Comparison of ENCODE assay signal across 8 cellular contexts in the genomic region with DNA sequence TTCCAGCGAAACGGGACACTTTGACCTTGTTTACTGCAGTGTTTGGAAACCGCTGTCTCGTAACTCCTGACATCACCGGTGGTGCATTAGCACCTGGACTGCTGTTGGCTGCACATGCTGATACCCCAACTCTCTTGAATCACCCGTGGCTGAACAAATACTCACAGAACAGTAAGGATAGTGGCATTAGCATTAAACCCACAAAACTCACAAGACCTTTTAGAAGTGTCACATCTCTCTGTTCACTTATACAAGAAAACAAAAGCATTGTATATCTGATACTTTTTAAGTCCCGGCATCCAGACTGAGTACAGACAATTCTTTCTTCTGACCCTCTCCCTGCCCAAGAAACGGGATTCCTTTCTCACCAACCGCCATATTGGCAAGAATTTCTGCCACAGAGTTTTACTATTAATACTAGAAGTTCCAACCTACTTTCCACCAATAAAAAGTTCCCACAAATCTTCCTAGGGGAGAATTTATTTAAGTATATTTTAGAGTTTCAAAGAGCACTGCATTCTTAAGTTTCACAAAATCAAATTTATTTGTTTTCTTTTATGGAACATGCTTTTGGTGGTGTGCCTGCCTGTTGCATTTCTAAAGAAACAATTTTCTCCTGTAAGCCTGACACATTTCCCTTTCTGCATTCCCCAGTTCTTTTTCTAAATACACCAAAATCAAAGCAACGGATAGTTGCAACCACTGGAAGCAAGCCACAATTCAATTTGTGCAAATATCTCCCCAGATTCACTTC.
A peak's percentile ranks its signal among the peaks of the same experiment; 100 is the strongest.
DNase-seq lines count a peak whose midpoint lies in the region; ATAC-seq and TF ChIP-seq lines count a peak whose summit lies in the region.

No MANE protein-coding gene starts in this region.

- H3K36me3 ChIP-seq in adrenal gland (replicated peaks in 1 of 2) (peaks cover 0 to 6% of the 10 kb centered on the region in 2 donors), uterus (no peaks in the 10 kb centered on the region)

- no peak for DNase-seq in activated naive CD4-positive, alpha-beta T cell treated with anti-CD3 and anti-CD28 coated beads for 36 hours
- DNase-seq in activated naive CD4-positive, alpha-beta T cell treated with Interleukin-2 at 50 U/mL for 16 hours, result no peak
- DNase-seq in adrenal gland (peak; percentile 51 to 85 (median 77)), left kidney (ENCODE audit: low read depth, low spot score) (peak; percentile 40), uterus (peak; percentile 61 to 86), NCI-H345 (lab: John Stamatoyannopoulos, UW) (no peak)
- no peak for DNase-seq in activated CD8-positive, alpha-beta memory T cell treated with anti-CD3 and anti-CD28 coated beads, Interleukin-2, amount 50 U/mL, for 4 hours

- no peaks in the 10 kb centered on the region for H3K9me3 Mint-ChIP-seq in activated naive CD4-positive, alpha-beta T cell treated with anti-CD3 and anti-CD28 coated beads for 36 hours

- peak in 1 of 2 donors; percentile 52 for TF ChIP-seq POLR2A in adrenal gland (IDR thresholded peaks at IDR 0.05)
- TF ChIP-seq POLR2A in uterus (IDR thresholded peaks at IDR 0.05), result peak; percentile 35 to 54

- H3K4me1 ChIP-seq in adrenal gland (replicated peaks in 1 of 2), result peaks cover 50 to 71% of the 10 kb centered on the region in 2 donors
- peaks cover 0 to 8% of the 10 kb centered on the region in 2 donors for H3K4me1 ChIP-seq in uterus

- intact Hi-C loops in activated naive CD4-positive, alpha-beta T cell treated with anti-CD3 and anti-CD28 coated beads for 36 hours (cut with micrococcal nuclease), result no loop called here
- intact Hi-C loops in adrenal gland (cut with DNase I) (no loop called here), uterus (cut with DNase I; ENCODE audit: low total_unique reads) (no loop called here)

- no peak for ATAC-seq in HG02884 (IDR thresholded peaks at IDR 0.05; ENCODE audit: unreplicated experiment)

- H3K27me3 ChIP-seq in adrenal gland (no peaks in the 10 kb centered on the region), uterus (no peaks in the 10 kb centered on the region)

- peaks cover 86% of the 10 kb centered on the region for H3K4me1 Mint-ChIP-seq in activated naive CD4-positive, alpha-beta T cell treated with anti-CD3 and anti-CD28 coated beads for 36 hours (ENCODE audit: low read depth)

- peak overlapping the region; percentile 70 for H3K4me3 Mint-ChIP-seq in activated naive CD4-positive, alpha-beta T cell treated with anti-CD3 and anti-CD28 coated beads for 36 hours

- H3K27ac ChIP-seq in adrenal gland, result peak overlapping the region; percentile 66 to 89 (median 85)
- peak overlapping the region; percentile 87 to 94 for H3K27ac ChIP-seq in uterus

- TF ChIP-seq CTCF in adrenal gland (IDR thresholded peaks at IDR 0.05) (no peak), uterus (IDR thresholded peaks at IDR 0.05) (no peak)

- H3K27ac Mint-ChIP-seq in activated naive CD4-positive, alpha-beta T cell treated with anti-CD3 and anti-CD28 coated beads for 36 hours, result peak overlapping the region; percentile 90

- 26 to 29% (median 28%) methylated on average over 10 of the region's 10 CpGs for WGBS in adrenal gland, 4 donors

- peak overlapping the region in 2 of 4 donors; percentile 10 to 50 for H3K4me3 ChIP-seq in adrenal gland
- peak overlapping the region; percentile 38 to 52 for H3K4me3 ChIP-seq in uterus

- no peaks in the 10 kb centered on the region for H3K9me3 ChIP-seq in adrenal gland (replicated peaks in 1 of 3)
- H3K9me3 ChIP-seq in uterus, result no peaks in the 10 kb centered on the region

- no peaks in the 10 kb centered on the region for H3K27me3 Mint-ChIP-seq in activated naive CD4-positive, alpha-beta T cell treated with anti-CD3 and anti-CD28 coated beads for 36 hours (ENCODE audit: low read depth)

- peaks cover 80% of the 10 kb centered on the region for H3K36me3 Mint-ChIP-seq in activated naive CD4-positive, alpha-beta T cell treated with anti-CD3 and anti-CD28 coated beads for 36 hours (ENCODE audit: low read depth)

- CTCF ChIA-PET in activated naive CD4-positive, alpha-beta T cell treated with anti-CD3 and anti-CD28 coated beads for 36 hours (lab: Charles Lee), result no interaction called here

Comparison
In these comparisons a context has a peak if more than half of its experiments do, and no peak if none do; other contexts are left out.
1. DNase-seq: peak in adrenal gland (7 of 7), left kidney (single experiment) and uterus (2 of 2); none in activated naive CD4-positive, alpha-beta T cell treated with anti-CD3 and anti-CD28 coated beads for 36 hours (single experiment), activated naive CD4-positive, alpha-beta T cell treated with Interleukin-2 at 50 U/mL for 16 hours (single experiment), activated CD8-positive, alpha-beta memory T cell treated with anti-CD3 and anti-CD28 coated beads, Interleukin-2, amount 50 U/mL, for 4 hours (single experiment) and NCI-H345 (single experiment).